In the genomic region with DNA sequence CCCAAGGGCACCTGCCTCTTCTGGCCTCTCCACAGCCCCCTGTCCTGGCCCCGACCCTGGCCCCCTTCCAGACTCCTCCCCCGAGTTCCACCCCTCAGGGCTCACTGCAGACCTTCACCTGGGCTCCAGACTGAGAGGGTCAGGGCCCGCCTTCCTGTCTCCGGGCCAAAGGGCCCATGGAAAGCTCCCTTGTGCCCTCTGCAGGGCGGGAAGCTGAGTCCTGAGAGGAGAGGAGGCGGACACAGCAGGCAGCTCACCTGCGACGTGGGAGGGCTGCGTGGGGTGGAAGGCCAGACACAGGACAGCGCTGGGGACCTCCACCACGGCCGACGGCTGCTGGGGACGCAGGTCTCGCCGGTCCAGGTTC, we compare ENCODE assay signal across 8 cellular contexts. TPM values are rescaled to one million over a fixed set of nuclear protein-coding genes. Genes with fewer than 3 reads are reported as not detected.
DNase-seq lines count a peak whose midpoint lies in the region; ATAC-seq and TF ChIP-seq lines count a peak whose summit lies in the region.

No MANE protein-coding gene starts in this region.

- H3K27me3 Mint-ChIP-seq in osteocyte (ENCODE audit: unreplicated experiment): no peaks in the 10 kb centered on the region
- H3K27me3 Mint-ChIP-seq in CD4-positive, alpha-beta memory T cell: no peaks in the 10 kb centered on the region

- H3K36me3 ChIP-seq in esophagus (ENCODE audit: control insufficient read depth in 2 of 2, insufficient read depth in 2 of 2, low read length in 1 of 2): peaks cover 20 to 33% of the 10 kb centered on the region in 2 donors
- H3K36me3 ChIP-seq in CD4-positive, alpha-beta memory T cell (ENCODE audit: insufficient read depth, low read length): peaks cover 23% of the 10 kb centered on the region

- peak overlapping the region in 1 of 2 donors; percentile 7 for H3K4me3 ChIP-seq in esophagus (ENCODE audit: low read depth in 1 of 2, low read length in 2 of 2)
- H3K4me3 ChIP-seq in CD4-positive, alpha-beta memory T cell (ENCODE audit: low read length in 2 of 2): no peak overlapping the region

- CTCF ChIA-PET in CD4-positive, alpha-beta memory T cell (lab: Charles Lee; ENCODE audit: partially characterized antibody): interaction anchor here (1.1 kb wide), 1 partner anchor 19 kb away, joined by 5 read pairs; no protein-coding TSS in a partner anchor

- intact Hi-C loops in CD4-positive, alpha-beta memory T cell (cut with micrococcal nuclease): no loop called here

- H3K27ac ChIP-seq in esophagus (ENCODE audit: low read depth in 2 of 2, low read length in 1 of 2): peak overlapping the region; percentile 90 to 93
- H3K27ac ChIP-seq in CD4-positive, alpha-beta memory T cell (ENCODE audit: low read depth, low read length): no peak overlapping the region

- ATAC-seq in GM18505 (IDR thresholded peaks at IDR 0.05; ENCODE audit: unreplicated experiment): no peak
- no peak for ATAC-seq in HG02759 (IDR thresholded peaks at IDR 0.05; ENCODE audit: unreplicated experiment)

- peaks cover 30% of the 10 kb centered on the region for H3K36me3 Mint-ChIP-seq in osteocyte (ENCODE audit: unreplicated experiment)
- H3K36me3 Mint-ChIP-seq in CD4-positive, alpha-beta memory T cell: peaks cover 16 to 27% of the 10 kb centered on the region in 2 donors

- no peak for TF ChIP-seq CTCF in osteocyte (IDR thresholded peaks at IDR 0.05)

- H3K9me3 Mint-ChIP-seq in osteocyte (ENCODE audit: unreplicated experiment): no peaks in the 10 kb centered on the region
- peaks cover 0 to 2% (median 0%) of the 10 kb centered on the region in 8 donors for H3K9me3 Mint-ChIP-seq in CD4-positive, alpha-beta memory T cell

- POLR2A ChIA-PET in CD4-positive, alpha-beta memory T cell (lab: Charles Lee; ENCODE audit: partially characterized antibody): interaction anchor here (1.1 kb wide), 1 partner anchor 11 kb away, joined by 3 read pairs; no protein-coding TSS in a partner anchor

- peaks cover 51% of the 10 kb centered on the region for H3K4me1 Mint-ChIP-seq in osteocyte (ENCODE audit: unreplicated experiment)
- H3K4me1 Mint-ChIP-seq in CD4-positive, alpha-beta memory T cell: peaks cover 0 to 1% (median 0%) of the 10 kb centered on the region in 4 donors

- peak; percentile 49 for DNase-seq in D341Med (ENCODE audit: low spot score)
- DNase-seq in NCI-H510A treated with DMSO at 0.1 percent for 48 hours (lab: John Stamatoyannopoulos, UW): peak; percentile 50
- DNase-seq in osteocyte (ENCODE audit: extremely low spot score, unreplicated experiment): no peak
- no peak for DNase-seq in CD4-positive, alpha-beta memory T cell
- no peak for DNase-seq in NCI-H774 (lab: John Stamatoyannopoulos, UW)

- H3K4me3 Mint-ChIP-seq in osteocyte (ENCODE audit: unreplicated experiment): no peak overlapping the region
- H3K4me3 Mint-ChIP-seq in CD4-positive, alpha-beta memory T cell: no peak overlapping the region

- H3K4me1 ChIP-seq in esophagus (ENCODE audit: control insufficient read depth in 2 of 2, insufficient read depth in 2 of 2, low read length in 1 of 2): peaks cover 13 to 23% of the 10 kb centered on the region in 2 donors
- no peaks in the 10 kb centered on the region for H3K4me1 ChIP-seq in CD4-positive, alpha-beta memory T cell (ENCODE audit: insufficient read depth, low read length)

- no peaks in the 10 kb centered on the region for H3K27me3 ChIP-seq in esophagus (ENCODE audit: control insufficient read depth in 1 of 2, insufficient read depth in 2 of 2, low read length in 2 of 2)
- no peaks in the 10 kb centered on the region for H3K27me3 ChIP-seq in CD4-positive, alpha-beta memory T cell (ENCODE audit: insufficient read depth, low read length)

- no peaks in the 10 kb centered on the region for H3K9me3 ChIP-seq in esophagus (ENCODE audit: control insufficient read depth in 2 of 2, insufficient read depth in 1 of 2, low read depth in 1 of 2, low read length in 1 of 2)
- no peaks in the 10 kb centered on the region for H3K9me3 ChIP-seq in CD4-positive, alpha-beta memory T cell (ENCODE audit: control insufficient read depth in 1 of 2, low read length in 2 of 2)

- WGBS in esophagus, 2 donors: 35 to 53% methylated on average over 16 of the region's 16 CpGs

- no peak for TF ChIP-seq POLR2A in GM18505 (IDR thresholded peaks at IDR 0.05; ENCODE audit: borderline replicate concordance, extremely low read depth, insufficient read depth, insufficient read length)

- peak overlapping the region; percentile 96 for H3K27ac Mint-ChIP-seq in osteocyte (ENCODE audit: unreplicated experiment)
- peak overlapping the region in 1 of 7 donors; percentile 47 for H3K27ac Mint-ChIP-seq in CD4-positive, alpha-beta memory T cell

RNA-seq across cellular contexts. Expression of a gene that starts 20.6 kb away (rescaled TPM):
- polyA plus RNA-seq in esophagus: 10 to 100 TPM; 45.7 to 48.0 TPM
- total RNA-seq in osteocyte: 62.5 and 68.6 TPM in 2 replicates
- total RNA-seq in CD4-positive, alpha-beta memory T cell: 1 to 10 TPM; 4.3 to 4.6 TPM
- polyA plus RNA-seq in CD4-positive, alpha-beta memory T cell: 1 to 10 TPM; 1.7 to 2.4 TPM

RNA-seq across cellular contexts. Expression of a gene that starts 53.0 kb away (rescaled TPM):
- 100 to 1,000 TPM in 1 of 2 donors, 10 to 100 TPM in 1; 66.3 to 126 TPM for polyA plus RNA-seq in esophagus
- total RNA-seq in osteocyte: 381 and 382 TPM in 2 replicates
- total RNA-seq in CD4-positive, alpha-beta memory T cell: 100 to 1,000 TPM; 261 to 264 TPM
- polyA plus RNA-seq in CD4-positive, alpha-beta memory T cell: 100 to 1,000 TPM; 132 to 191 TPM

Comparison
In these comparisons a context has a peak if more than half of its experiments do, and no peak if none do; other contexts are left out.
1. DNase-seq: peak in D341Med (single experiment) and NCI-H510A treated with DMSO at 0.1 percent for 48 hours (single experiment); none in osteocyte (single experiment), CD4-positive, alpha-beta memory T cell (0 of 5) and NCI-H774 (single experiment).
2. RNA of a gene that starts 20.6 kb away (total RNA-seq): 62.5 to 68.6 TPM in osteocyte; 4.3 to 4.6 TPM in CD4-positive, alpha-beta memory T cell; every median in the first group is over 10 times any median in the second.